In the genomic region with DNA sequence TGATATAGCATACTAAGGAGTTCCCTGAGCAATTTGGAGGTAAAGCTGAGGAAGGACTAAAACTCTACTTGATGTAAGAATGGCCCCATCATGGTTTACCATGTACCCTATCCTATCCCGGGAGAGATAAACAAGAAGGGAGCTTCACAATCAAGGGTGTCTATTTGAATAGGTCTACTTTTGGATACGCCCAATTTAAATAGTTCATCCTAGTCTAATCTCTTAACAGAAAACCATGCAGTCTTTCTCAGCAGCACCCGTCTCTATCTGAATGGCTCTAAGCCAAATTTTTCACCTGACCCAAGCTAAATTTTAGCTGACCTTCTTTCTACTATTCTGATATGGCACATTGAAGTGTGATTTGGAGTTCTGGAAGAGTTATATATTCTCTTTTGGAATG, we compare ENCODE assay signal across 22 cellular contexts.
"Had no signal": no experiment of that assay in that cellular context is flagged by ENCODE, and none has a peak within 500 bp of the region (broad histone marks: within the 10 kb centered on the region; RNA-seq: fewer than 3 reads in every experiment).

No MANE protein-coding gene starts in this region.

- H3K4me3 ChIP-seq: lower lobe of right lung, mucosa of descending colon, thyroid gland, upper lobe of right lung had no signal

- H3K36me3 ChIP-seq: lower lobe of right lung, thyroid gland, upper lobe of right lung had no signal

- ATAC-seq: activated CD4-positive, alpha-beta T cell treated with anti-CD3 and anti-CD28 coated beads for 36 hours; activated T-helper 17 cell treated with anti-CD3 and anti-CD28 coated beads, Interleukin-2, amount 50 U/mL, for 72 hours; left colon; lower lobe of right lung; mucosa of descending colon; T-helper 17 cell; upper lobe of right lung had no signal

- DNase-seq: activated B cell treated with CpG ODN at 0.5 μM for 24 hours; activated CD4-positive, alpha-beta T cell treated with anti-CD3 and anti-CD28 coated beads for 36 hours; activated CD4-positive, alpha-beta T cell treated with anti-CD3 and anti-CD28 coated beads, Interleukin-2, amount 50 U/mL, for 4 hours; activated CD8-positive, alpha-beta memory T cell treated with anti-CD3 and anti-CD28 coated beads for 24 hours; activated CD8-positive, alpha-beta memory T cell treated with anti-CD3 and anti-CD28 coated beads, Interleukin-2, amount 50 U/mL, for 4 hours; activated naive CD4-positive, alpha-beta T cell treated with Interleukin-2 at 50 U/mL for 16 hours; activated naive CD8-positive, alpha-beta T cell treated with anti-CD3 and anti-CD28 coated beads for 36 hours; activated T-cell treated with anti-CD3 and anti-CD28 coated beads, Interleukin-2, amount 50 U/mL, for 24 hours; cortex of kidney; effector CD4-positive, alpha-beta T cell; left colon; lower lobe of right lung; mesendoderm; mucosa of descending colon; naive B cell; retina; stimulated activated CD4-positive, alpha-beta T cell treated with anti-CD3 and anti-CD28 coated beads, Interleukin-4, amount 100 ng/mL, for 4 hours; substantia nigra; T-helper 17 cell; thyroid gland; upper lobe of right lung had no signal

- H3K27me3 ChIP-seq: thyroid gland, upper lobe of right lung had no signal

- H3K27ac ChIP-seq: lower lobe of right lung, thyroid gland, upper lobe of right lung had no signal

- H3K4me1 ChIP-seq: lower lobe of right lung, thyroid gland, upper lobe of right lung had no signal

- H3K9me3 ChIP-seq: lower lobe of right lung, mucosa of descending colon, thyroid gland, upper lobe of right lung had no signal
